1 cellular context compared by ENCODE assay signal in genomic region chr13:67230774-67231480, GRCh38.
TF ChIP-seq lines count a peak whose summit lies in the region.

No MANE protein-coding gene starts in this region.

TF ChIP-seq in HepG2, 621 proteins besides CTCF, POLR2A, EP300 and RAD21 (continued from another document and continues in another):
- 0 out of 2 replicates have a peak, but pooled peaks have one; percentile 31 for TF ChIP-seq ARID2 (CRISPR knock-in tag; IDR thresholded peaks at IDR 0.05; ENCODE audit: borderline replicate concordance)
- 0 out of 2 replicates have a peak, but pooled peaks have one; percentile 21 for TF ChIP-seq HNRNPL (IDR thresholded peaks at IDR 0.05; ENCODE audit: low read depth, low read length)
- no peak for TF ChIP-seq RORA (CRISPR knock-in tag; IDR thresholded peaks at IDR 0.05)
- peak; percentile 11 for TF ChIP-seq ZNF883 (CRISPR knock-in tag; IDR thresholded peaks at IDR 0.05; ENCODE audit: not compliant biosample characterization)
- no peak for TF ChIP-seq GTF3A (CRISPR knock-in tag; conservative IDR thresholded peaks at IDR 0.05)
- TF ChIP-seq ZNF562 (CRISPR knock-in tag; IDR thresholded peaks at IDR 0.05; ENCODE audit: borderline replicate concordance) = no peak
- TF ChIP-seq ARNTL (CRISPR knock-in tag; IDR thresholded peaks at IDR 0.05) = 0 out of 2 replicates have a peak, but pooled peaks have one; percentile 14
- 0 out of 2 replicates have a peak, but pooled peaks have one; percentile 28 for TF ChIP-seq DMAP1 (CRISPR knock-in tag; IDR thresholded peaks at IDR 0.05)
- TF ChIP-seq ZNF143 (CRISPR knock-in tag; IDR thresholded peaks at IDR 0.05) = 0 out of 2 replicates have a peak, but pooled peaks have one; percentile 6
- TF ChIP-seq ZNF687 (CRISPR knock-in tag; IDR thresholded peaks at IDR 0.05) = peak; percentile 69
- TF ChIP-seq, protein P1, sequence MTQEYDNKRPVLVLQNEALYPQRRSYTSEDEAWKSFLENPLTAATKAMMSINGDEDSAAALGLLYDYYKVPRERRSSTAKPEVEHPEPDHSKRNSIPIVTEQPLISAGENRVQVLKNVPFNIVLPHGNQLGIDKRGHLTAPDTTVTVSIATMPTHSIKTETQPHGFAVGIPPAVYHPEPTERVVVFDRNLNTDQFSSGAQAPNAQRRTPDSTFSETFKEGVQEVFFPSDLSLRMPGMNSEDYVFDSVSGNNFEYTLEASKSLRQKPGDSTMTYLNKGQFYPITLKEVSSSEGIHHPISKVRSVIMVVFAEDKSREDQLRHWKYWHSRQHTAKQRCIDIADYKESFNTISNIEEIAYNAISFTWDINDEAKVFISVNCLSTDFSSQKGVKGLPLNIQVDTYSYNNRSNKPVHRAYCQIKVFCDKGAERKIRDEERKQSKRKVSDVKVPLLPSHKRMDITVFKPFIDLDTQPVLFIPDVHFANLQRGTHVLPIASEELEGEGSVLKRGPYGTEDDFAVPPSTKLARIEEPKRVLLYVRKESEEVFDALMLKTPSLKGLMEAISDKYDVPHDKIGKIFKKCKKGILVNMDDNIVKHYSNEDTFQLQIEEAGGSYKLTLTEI (CRISPR knock-in tag; conservative IDR thresholded peaks at IDR 0.05) = no peak
- peak; percentile 33; the same call in 1 of the 2 replicates for TF ChIP-seq ZGPAT (CRISPR knock-in tag; IDR thresholded peaks at IDR 0.05)
- TF ChIP-seq, protein P2, sequence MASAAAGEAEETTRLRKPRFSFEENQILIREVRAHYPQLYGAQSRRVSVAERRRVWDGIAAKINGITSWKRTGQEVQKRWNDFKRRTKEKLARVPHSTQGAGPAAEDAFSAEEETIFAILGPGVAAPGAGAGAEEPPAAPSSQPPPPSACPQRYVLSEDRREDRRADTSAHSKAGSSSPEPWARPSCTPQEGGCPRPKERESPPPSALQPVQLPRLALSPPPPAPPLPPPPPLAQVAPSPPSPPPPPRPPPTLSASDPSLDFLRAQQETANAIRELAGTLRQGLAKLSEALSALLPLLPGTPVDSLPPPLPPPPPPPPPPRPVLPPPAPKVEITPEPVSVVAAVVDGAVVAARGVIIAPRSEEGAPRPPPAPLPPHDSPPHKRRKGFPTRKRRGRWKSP (CRISPR knock-in tag; IDR thresholded peaks at IDR 0.05) = peak; percentile 18; the same call in 1 of the 2 replicates
- no peak for TF ChIP-seq RFX5 (IDR thresholded peaks at IDR 0.05; ENCODE audit: low read depth, low read length)
- no peak for TF ChIP-seq ZNF691 (CRISPR knock-in tag; IDR thresholded peaks at IDR 0.05; ENCODE audit: borderline replicate concordance, low read depth)
- 0 out of 2 replicates have a peak, but pooled peaks have one; percentile 26 for TF ChIP-seq ZNF501 (CRISPR knock-in tag; IDR thresholded peaks at IDR 0.05)
- TF ChIP-seq ZNF782 (CRISPR knock-in tag; IDR thresholded peaks at IDR 0.05; ENCODE audit: borderline replicate concordance) = 0 out of 2 replicates have a peak, but pooled peaks have one; percentile 50
- TF ChIP-seq ZNF749 (CRISPR knock-in tag; IDR thresholded peaks at IDR 0.05; ENCODE audit: borderline replicate concordance) = no peak
- TF ChIP-seq ZNF180 (CRISPR knock-in tag; IDR thresholded peaks at IDR 0.05; ENCODE audit: borderline replicate concordance, low read depth) = no peak
- TF ChIP-seq ASH2L (IDR thresholded peaks at IDR 0.05; ENCODE audit: insufficient read length, low read depth, low read length) = peak; percentile 34
- peak; percentile 19; the same call in 1 of the 2 replicates for TF ChIP-seq ZNF678 (CRISPR knock-in tag; IDR thresholded peaks at IDR 0.05)
- TF ChIP-seq ZBTB38 (CRISPR knock-in tag; IDR thresholded peaks at IDR 0.05) = peak; percentile 5; the same call in 1 of the 2 replicates
- peak; percentile 34; the same call in 1 of the 2 replicates for TF ChIP-seq ZNF740 (CRISPR knock-in tag; IDR thresholded peaks at IDR 0.05)
- TF ChIP-seq, protein P3, sequence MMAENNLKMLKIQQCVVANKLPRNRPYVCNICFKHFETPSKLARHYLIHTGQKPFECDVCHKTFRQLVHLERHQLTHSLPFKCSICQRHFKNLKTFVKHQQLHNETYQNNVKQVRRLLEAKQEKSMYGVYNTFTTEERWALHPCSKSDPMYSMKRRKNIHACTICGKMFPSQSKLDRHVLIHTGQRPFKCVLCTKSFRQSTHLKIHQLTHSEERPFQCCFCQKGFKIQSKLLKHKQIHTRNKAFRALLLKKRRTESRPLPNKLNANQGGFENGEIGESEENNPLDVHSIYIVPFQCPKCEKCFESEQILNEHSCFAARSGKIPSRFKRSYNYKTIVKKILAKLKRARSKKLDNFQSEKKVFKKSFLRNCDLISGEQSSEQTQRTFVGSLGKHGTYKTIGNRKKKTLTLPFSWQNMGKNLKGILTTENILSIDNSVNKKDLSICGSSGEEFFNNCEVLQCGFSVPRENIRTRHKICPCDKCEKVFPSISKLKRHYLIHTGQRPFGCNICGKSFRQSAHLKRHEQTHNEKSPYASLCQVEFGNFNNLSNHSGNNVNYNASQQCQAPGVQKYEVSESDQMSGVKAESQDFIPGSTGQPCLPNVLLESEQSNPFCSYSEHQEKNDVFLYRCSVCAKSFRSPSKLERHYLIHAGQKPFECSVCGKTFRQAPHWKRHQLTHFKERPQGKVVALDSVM (CRISPR knock-in tag; IDR thresholded peaks at IDR 0.05) = peak; percentile 1; the same call in 1 of the 2 replicates
- peak; percentile 33; the same call in 1 of the 2 replicates for TF ChIP-seq GFI1 (CRISPR knock-in tag; IDR thresholded peaks at IDR 0.05; ENCODE audit: borderline replicate concordance)
- no peak for TF ChIP-seq ZNF441 (CRISPR knock-in tag; IDR thresholded peaks at IDR 0.05; ENCODE audit: borderline replicate concordance)
- 0 out of 2 replicates have a peak, but pooled peaks have one; percentile 76 for TF ChIP-seq EZH2 (conservative IDR thresholded peaks at IDR 0.05; ENCODE audit: low read depth, low read length)
- peak; percentile 86 for TF ChIP-seq UBTF (CRISPR knock-in tag; IDR thresholded peaks at IDR 0.05)
- TF ChIP-seq MAFF (IDR thresholded peaks at IDR 0.05; ENCODE audit: low read depth, low read length) = 0 out of 2 replicates have a peak, but pooled peaks have one; percentile 14
- TF ChIP-seq ZNF703 (CRISPR knock-in tag; IDR thresholded peaks at IDR 0.05; ENCODE audit: borderline replicate concordance) = 0 out of 2 replicates have a peak, but pooled peaks have one; percentile 30
- TF ChIP-seq ZNF558 (CRISPR knock-in tag; IDR thresholded peaks at IDR 0.05; ENCODE audit: borderline replicate concordance) = 0 out of 2 replicates have a peak, but pooled peaks have one; percentile 67
- peak; percentile 13; the same call in 1 of the 2 replicates for TF ChIP-seq POLR2G (IDR thresholded peaks at IDR 0.05; ENCODE audit: low read depth, low read length)
- no peak for TF ChIP-seq FUBP1 (CRISPR knock-in tag; IDR thresholded peaks at IDR 0.05; ENCODE audit: borderline replicate concordance)
- TF ChIP-seq SRSF1 (optimal IDR thresholded peaks at IDR 0.05; ENCODE audit: low read depth, low read length) = peak; percentile 51
- TF ChIP-seq ARID4A (CRISPR knock-in tag; IDR thresholded peaks at IDR 0.05; ENCODE audit: borderline replicate concordance) = 0 out of 2 replicates have a peak, but pooled peaks have one; percentile 42
- no peak for TF ChIP-seq ZC3H13 (CRISPR knock-in tag; IDR thresholded peaks at IDR 0.05)
